In the genomic region with DNA sequence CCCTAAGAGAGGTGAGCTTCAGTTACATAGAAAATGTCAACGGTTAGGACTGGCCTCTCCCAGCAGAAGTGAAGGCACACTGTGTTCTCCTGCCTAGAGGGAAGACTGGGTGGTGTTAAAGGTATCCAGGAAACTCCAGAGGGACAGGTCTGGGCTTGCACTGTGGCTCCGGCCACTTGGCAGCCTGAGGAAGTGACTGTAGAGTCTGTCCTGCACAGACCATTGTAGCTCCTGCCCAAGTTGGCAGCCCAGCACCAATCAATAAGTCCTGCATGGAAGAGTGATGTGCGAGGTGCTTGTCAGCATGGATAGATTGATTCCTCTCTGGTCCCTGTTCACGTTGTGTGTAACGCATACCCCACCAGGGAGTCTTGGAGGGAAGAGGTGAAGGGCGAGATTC, we compare ENCODE assay signal across 26 cellular contexts.
"Had no signal": no experiment of that assay in that cellular context is flagged by ENCODE, and none has a peak within 500 bp of the region (broad histone marks: within the 10 kb centered on the region; RNA-seq: fewer than 3 reads in every experiment).

No MANE protein-coding gene starts in this region.

- H3K4me3 ChIP-seq: cardiac muscle cell, esophagus squamous epithelium, gastroesophageal sphincter, lower lobe of right lung, vagina had no signal

- FAIRE-seq: islet of Langerhans had no signal

- ATAC-seq: activated CD4-positive, alpha-beta T cell treated with anti-CD3 and anti-CD28 coated beads for 36 hours; activated T-cell treated with anti-CD3 and anti-CD28 coated beads, Interleukin-2, amount 50 U/mL, for 4 hours; gastroesophageal sphincter; lower lobe of right lung; naive thymus-derived CD4-positive, alpha-beta T cell; stimulated activated naive B cell treated with anti-CD40 and anti-IgM and Interleukin-4, amounts not matched to agents 10 μg/mL and 1 μg/mL and 100 μg/mL, for 72 hours had no signal

- DNase-seq: activated B cell treated with CpG ODN at 0.5 μM for 24 hours; activated CD4-positive, alpha-beta T cell treated with anti-CD3 and anti-CD28 coated beads for 36 hours; activated CD4-positive, alpha-beta T cell treated with anti-CD3 and anti-CD28 coated beads, Interleukin-2, amount 50 U/mL, for 48 hours; activated CD8-positive, alpha-beta memory T cell treated with anti-CD3 and anti-CD28 coated beads, Interleukin-2, amount 50 U/mL, for 48 hours; activated effector memory CD4-positive, alpha-beta T cell treated with Interleukin-2 at 50 U/mL for 16 hours; activated naive CD4-positive, alpha-beta T cell treated with anti-CD3 and anti-CD28 coated beads for 36 hours; activated naive CD8-positive, alpha-beta T cell treated with anti-CD3 and anti-CD28 coated beads, Interleukin-2, amount 10 ng/mL, durations not matched to agents 7 days and 5 days; activated T-cell treated with anti-CD3 and anti-CD28 coated beads, Interleukin-2, amount 50 U/mL, for 4 hours; amniotic stem cell; cortex of kidney; esophagus squamous epithelium; head of caudate nucleus; lower lobe of right lung; naive thymus-derived CD4-positive, alpha-beta T cell; retina; stimulated activated CD4-positive, alpha-beta T cell treated with anti-CD3 and anti-CD28 coated beads, Interleukin-2, amount 100 ng/mL, for 48 hours; stimulated activated CD8-positive, alpha-beta memory T cell treated with anti-CD3 and anti-CD28 coated beads, Interleukin-4, amount 100 ng/mL, for 48 hours; stimulated activated naive B cell treated with anti-CD40 and anti-IgM and Interleukin-4, amounts not matched to agents 10 μg/mL and 1 μg/mL and 100 μg/mL, for 72 hours; T1000 had no signal

- H3K36me3 ChIP-seq: cardiac muscle cell, esophagus squamous epithelium, gastroesophageal sphincter, lower lobe of right lung, vagina had no signal

- H3K27me3 ChIP-seq: cardiac muscle cell, esophagus squamous epithelium, gastroesophageal sphincter, vagina had no signal

- H3K36me3 Mint-ChIP-seq: activated naive CD8-positive, alpha-beta T cell treated with anti-CD3 and anti-CD28 coated beads, Interleukin-2, amount 10 ng/mL, durations not matched to agents 7 days and 5 days; stimulated activated naive B cell treated with anti-CD40 and anti-IgM and Interleukin-4, amounts not matched to agents 10 μg/mL and 1 μg/mL and 100 μg/mL, for 72 hours had no signal

- H3K4me1 Mint-ChIP-seq: activated B cell treated with CpG ODN at 0.5 μM for 24 hours; activated CD4-positive, alpha-beta T cell treated with anti-CD3 and anti-CD28 coated beads for 36 hours; activated naive CD8-positive, alpha-beta T cell treated with anti-CD3 and anti-CD28 coated beads, Interleukin-2, amount 10 ng/mL, durations not matched to agents 7 days and 5 days; naive thymus-derived CD4-positive, alpha-beta T cell; stimulated activated naive B cell treated with anti-CD40 and anti-IgM and Interleukin-4, amounts not matched to agents 10 μg/mL and 1 μg/mL and 100 μg/mL, for 72 hours had no signal

- H3K27ac ChIP-seq: cardiac muscle cell, esophagus squamous epithelium, gastroesophageal sphincter, lower lobe of right lung, vagina had no signal

- H3K4me1 ChIP-seq: gastroesophageal sphincter, lower lobe of right lung, vagina had no signal

- H3K9me3 Mint-ChIP-seq: activated B cell treated with CpG ODN at 0.5 μM for 24 hours; activated naive CD4-positive, alpha-beta T cell treated with anti-CD3 and anti-CD28 coated beads for 36 hours; activated naive CD8-positive, alpha-beta T cell treated with anti-CD3 and anti-CD28 coated beads, Interleukin-2, amount 10 ng/mL, durations not matched to agents 7 days and 5 days; activated T-cell treated with anti-CD3 and anti-CD28 coated beads, Interleukin-2, amount 50 U/mL, for 4 hours; stimulated activated naive B cell treated with anti-CD40 and anti-IgM and Interleukin-4, amounts not matched to agents 10 μg/mL and 1 μg/mL and 100 μg/mL, for 72 hours; T-helper 1 cell treated with Interleukin-12 subunit alpha and Interleukin-12 subunit beta and Interleukin-4 antibody, amounts not matched to agents 30 μg/mL and 1 μg/mL, for 36 hours; type B pancreatic cell had no signal

- H3K27me3 Mint-ChIP-seq: activated B cell treated with CpG ODN at 0.5 μM for 24 hours; activated naive CD8-positive, alpha-beta T cell treated with anti-CD3 and anti-CD28 coated beads, Interleukin-2, amount 10 ng/mL, durations not matched to agents 7 days and 5 days; type B pancreatic cell had no signal

- H3K27ac Mint-ChIP-seq: activated B cell treated with CpG ODN at 0.5 μM for 24 hours; activated CD4-positive, alpha-beta T cell treated with anti-CD3 and anti-CD28 coated beads for 36 hours; activated naive CD4-positive, alpha-beta T cell treated with anti-CD3 and anti-CD28 coated beads for 36 hours; activated naive CD8-positive, alpha-beta T cell treated with anti-CD3 and anti-CD28 coated beads, Interleukin-2, amount 10 ng/mL, durations not matched to agents 7 days and 5 days; naive thymus-derived CD4-positive, alpha-beta T cell; stimulated activated naive B cell treated with anti-CD40 and anti-IgM and Interleukin-4, amounts not matched to agents 10 μg/mL and 1 μg/mL and 100 μg/mL, for 72 hours; T-helper 1 cell treated with Interleukin-12 subunit alpha and Interleukin-12 subunit beta and Interleukin-4 antibody, amounts not matched to agents 30 μg/mL and 1 μg/mL, for 36 hours; type B pancreatic cell had no signal

- H3K4me3 Mint-ChIP-seq: activated B cell treated with CpG ODN at 0.5 μM for 24 hours; activated CD4-positive, alpha-beta T cell treated with anti-CD3 and anti-CD28 coated beads for 36 hours; activated naive CD4-positive, alpha-beta T cell treated with anti-CD3 and anti-CD28 coated beads for 36 hours; activated naive CD8-positive, alpha-beta T cell treated with anti-CD3 and anti-CD28 coated beads, Interleukin-2, amount 10 ng/mL, durations not matched to agents 7 days and 5 days; activated T-cell treated with anti-CD3 and anti-CD28 coated beads, Interleukin-2, amount 50 U/mL, for 4 hours; naive thymus-derived CD4-positive, alpha-beta T cell; neural crest cell; stimulated activated naive B cell treated with anti-CD40 and anti-IgM and Interleukin-4, amounts not matched to agents 10 μg/mL and 1 μg/mL and 100 μg/mL, for 72 hours; T-helper 1 cell treated with Interleukin-12 subunit alpha and Interleukin-12 subunit beta and Interleukin-4 antibody, amounts not matched to agents 30 μg/mL and 1 μg/mL, for 36 hours; type B pancreatic cell had no signal

- H3K9me3 ChIP-seq: esophagus squamous epithelium, gastroesophageal sphincter, lower lobe of right lung, vagina had no signal
